Comparison of ENCODE assay signal across 13 cellular contexts in the genomic region with DNA sequence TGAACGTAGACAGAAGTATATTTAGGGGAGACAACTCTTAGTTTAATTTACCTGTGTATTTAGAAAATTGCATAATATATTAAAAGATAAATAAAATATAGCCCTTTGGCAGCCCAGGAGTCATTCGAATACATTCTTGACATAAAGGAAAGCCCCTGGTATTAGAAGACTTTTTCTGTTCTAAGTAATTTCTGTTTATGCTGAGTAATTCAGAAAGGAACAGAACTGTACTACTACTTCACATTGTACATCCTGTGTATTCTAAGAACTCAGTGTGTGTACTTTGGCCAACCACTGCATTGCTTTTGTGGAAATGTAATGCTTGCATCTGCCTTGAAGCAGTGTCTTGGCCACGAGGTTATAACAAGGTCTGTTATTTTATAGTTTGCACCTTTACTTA.
DNase-seq lines count a peak whose midpoint lies in the region; ATAC-seq, FAIRE-seq and TF ChIP-seq lines count a peak whose summit lies in the region.
"Had no signal": no experiment of that assay in that cellular context is flagged by ENCODE, and none has a peak within 500 bp of the region (broad histone marks: within the 10 kb centered on the region; RNA-seq: fewer than 3 reads in every experiment).

No MANE protein-coding gene starts in this region.

- H3K9me3 Mint-ChIP-seq in T-helper 1 cell treated with Interleukin-12 subunit alpha and Interleukin-12 subunit beta and Interleukin-4 antibody, amounts not matched to agents 30 μg/mL and 1 μg/mL, for 36 hours: no peaks in the 10 kb centered on the region
- H3K9me3 Mint-ChIP-seq: CD14-positive monocyte had no signal

- H4K20me1 ChIP-seq in Karpas-422 (ENCODE audit: insufficient read depth, low read depth, low read length): no peaks in the 10 kb centered on the region

- H2AFZ ChIP-seq in Karpas-422 (ENCODE audit: low read length): no peak overlapping the region
- H2AFZ ChIP-seq: GM23248 had no signal

- peaks cover 18% of the 10 kb centered on the region; the same call in 1 of the 2 replicates for H3K36me3 ChIP-seq in Karpas-422 (ENCODE audit: insufficient read depth, low read length)

- H3K36me3 Mint-ChIP-seq in T-helper 1 cell treated with Interleukin-12 subunit alpha and Interleukin-12 subunit beta and Interleukin-4 antibody, amounts not matched to agents 30 μg/mL and 1 μg/mL, for 36 hours (ENCODE audit: low read depth): peaks cover 30% of the 10 kb centered on the region

- peaks cover 36% of the 10 kb centered on the region; the same call in 1 of the 2 replicates for H3K79me2 ChIP-seq in Karpas-422 (ENCODE audit: low read length)

- FAIRE-seq in GM12892 (lab: Jason Lieb, UNC): peak; percentile 61
- FAIRE-seq: RCC 7860 had no signal

- DNase-seq in GM12892 (ENCODE audit: insufficient read length): no peak
- no peak for DNase-seq in Karpas-422
- no peak for DNase-seq in LoVo (ENCODE audit: low spot score)
- no peak for DNase-seq in cortex of kidney (lab: John Stamatoyannopoulos, UW)
- DNase-seq in COLO829 (ENCODE audit: low spot score): no peak
- DNase-seq: activated CD4-positive, alpha-beta T cell treated with anti-CD3 and anti-CD28 coated beads, Interleukin-2, amount 50 U/mL, for 4 hours; gastrocnemius medialis; GM23248 had no signal

- H3K27me3 ChIP-seq in Karpas-422 (ENCODE audit: low read length): no peaks in the 10 kb centered on the region
- H3K27me3 ChIP-seq: gastrocnemius medialis had no signal

- H3K9me3 ChIP-seq in Karpas-422 (ENCODE audit: low read length): no peaks in the 10 kb centered on the region
- H3K9me3 ChIP-seq: gastrocnemius medialis had no signal

- H3K27me3 Mint-ChIP-seq in T-helper 1 cell treated with Interleukin-12 subunit alpha and Interleukin-12 subunit beta and Interleukin-4 antibody, amounts not matched to agents 30 μg/mL and 1 μg/mL, for 36 hours (ENCODE audit: low read depth): no peaks in the 10 kb centered on the region

- H3K9me2 ChIP-seq in Karpas-422 (replicated peaks; ENCODE audit: insufficient read depth, low read length): no peaks in the 10 kb centered on the region

- H3K27ac Mint-ChIP-seq in T-helper 1 cell treated with Interleukin-12 subunit alpha and Interleukin-12 subunit beta and Interleukin-4 antibody, amounts not matched to agents 30 μg/mL and 1 μg/mL, for 36 hours: peak overlapping the region; percentile 64
- H3K27ac Mint-ChIP-seq: CD14-positive monocyte had no signal

- H3K4me3 ChIP-seq in Karpas-422 (ENCODE audit: low read length): no peak overlapping the region
- H3K4me3 ChIP-seq: gastrocnemius medialis, GM23248 had no signal

- H3K4me1 Mint-ChIP-seq in T-helper 1 cell treated with Interleukin-12 subunit alpha and Interleukin-12 subunit beta and Interleukin-4 antibody, amounts not matched to agents 30 μg/mL and 1 μg/mL, for 36 hours (ENCODE audit: low read depth): peaks cover 29% of the 10 kb centered on the region

- H3K4me1 ChIP-seq in Karpas-422 (ENCODE audit: low read length): peaks cover 28% of the 10 kb centered on the region

- H3K27ac ChIP-seq in Karpas-422 (ENCODE audit: low read length): no peak overlapping the region
- H3K27ac ChIP-seq: gastrocnemius medialis, GM23248 had no signal

- TF ChIP-seq POLR2A in GM12892 (IDR thresholded peaks at IDR 0.05; ENCODE audit: low read depth, low read length): no peak

- H3K4me2 ChIP-seq in Karpas-422 (ENCODE audit: low read depth, low read length, poor library complexity, severe bottlenecking): no peak overlapping the region

- H3K4me3 Mint-ChIP-seq in T-helper 1 cell treated with Interleukin-12 subunit alpha and Interleukin-12 subunit beta and Interleukin-4 antibody, amounts not matched to agents 30 μg/mL and 1 μg/mL, for 36 hours: peak overlapping the region; percentile 57
- H3K4me3 Mint-ChIP-seq: CD14-positive monocyte had no signal

- H3K9ac ChIP-seq in Karpas-422 (ENCODE audit: low read length): no peak overlapping the region
- H3K9ac ChIP-seq: GM23248 had no signal

- ATAC-seq in GM19351 (IDR thresholded peaks at IDR 0.05; ENCODE audit: unreplicated experiment): peak; percentile 97
- ATAC-seq in HG02884 (IDR thresholded peaks at IDR 0.05; ENCODE audit: unreplicated experiment): peak; percentile 93
- ATAC-seq: gastrocnemius medialis had no signal
